In the genomic region with DNA sequence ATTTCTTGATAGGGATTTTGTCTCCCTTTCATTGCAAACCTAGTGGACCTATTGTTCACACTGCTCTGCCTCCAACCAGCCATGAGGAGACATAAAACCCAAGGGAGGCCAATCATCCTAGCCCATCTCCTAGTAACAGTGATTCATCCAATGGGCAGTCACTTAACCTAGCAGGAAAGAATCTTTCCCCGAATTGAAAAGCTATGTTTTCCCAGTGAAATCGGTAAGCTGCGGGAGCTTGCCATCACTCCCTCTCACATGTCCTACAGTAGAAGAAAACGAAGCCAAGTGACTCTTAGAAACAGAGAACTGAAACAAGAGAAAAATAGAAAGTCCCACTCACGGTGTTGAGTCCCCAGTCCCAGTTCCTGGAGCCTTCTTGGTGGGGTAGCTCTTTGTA, we compare ENCODE assay signal across 12 cellular contexts.
DNase-seq lines count a peak whose midpoint lies in the region; ATAC-seq lines count a peak whose summit lies in the region.
"Had no signal": no experiment of that assay in that cellular context is flagged by ENCODE, and none has a peak within 500 bp of the region (broad histone marks: within the 10 kb centered on the region; RNA-seq: fewer than 3 reads in every experiment).

No MANE protein-coding gene starts in this region.

- in situ Hi-C loops in ACHN (cut with HindIII; ENCODE audit: low pct_ligation_motif_present, low pct_unique_long_range_greater_than_20kb, low sequenced_read_pairs) = loop anchor here (25.0 kb wide), 1 partner anchor 290 kb away; no protein-coding TSS in a partner anchor

- peak; percentile 70 for DNase-seq in ACHN
- peak; percentile 49 for DNase-seq in MV-4-11 (lab: John Stamatoyannopoulos, UW)
- peak; percentile 30 for DNase-seq in germinal center (ENCODE audit: low spot score)
- no peak for DNase-seq in 8988T
- no peak for DNase-seq in activated T-cell treated with anti-CD3 and anti-CD28 coated beads, Interleukin-2, amount 50 U/mL, for 1 hour
- DNase-seq in ureter (ENCODE audit: low spot score) = no peak
- no peak for DNase-seq in NCI-H1092 treated with DMSO at 0.1 percent for 48 hours (lab: John Stamatoyannopoulos, UW)
- DNase-seq: activated CD4-positive, alpha-beta T cell treated with anti-CD3 and anti-CD28 coated beads, Interleukin-2, amount 50 U/mL, for 48 hours; activated gamma-delta T cell treated with Interleukin-2 at 50 U/mL for 16 hours; nucleus accumbens; PC-9 had no signal

- peak; percentile 77 for ATAC-seq in GM21381 (IDR thresholded peaks at IDR 0.05; ENCODE audit: unreplicated experiment)

Comparison
In these comparisons a context has a peak if more than half of its experiments do, and no peak if none do; other contexts are left out.
1. DNase-seq: peak in ACHN (single experiment), MV-4-11 (single experiment) and germinal center (single experiment); none in 8988T (single experiment), activated T-cell treated with anti-CD3 and anti-CD28 coated beads, Interleukin-2, amount 50 U/mL, for 1 hour (single experiment), ureter (single experiment) and NCI-H1092 treated with DMSO at 0.1 percent for 48 hours (single experiment).